ENCODE assay signal across 1 cellular context in the genomic region with DNA sequence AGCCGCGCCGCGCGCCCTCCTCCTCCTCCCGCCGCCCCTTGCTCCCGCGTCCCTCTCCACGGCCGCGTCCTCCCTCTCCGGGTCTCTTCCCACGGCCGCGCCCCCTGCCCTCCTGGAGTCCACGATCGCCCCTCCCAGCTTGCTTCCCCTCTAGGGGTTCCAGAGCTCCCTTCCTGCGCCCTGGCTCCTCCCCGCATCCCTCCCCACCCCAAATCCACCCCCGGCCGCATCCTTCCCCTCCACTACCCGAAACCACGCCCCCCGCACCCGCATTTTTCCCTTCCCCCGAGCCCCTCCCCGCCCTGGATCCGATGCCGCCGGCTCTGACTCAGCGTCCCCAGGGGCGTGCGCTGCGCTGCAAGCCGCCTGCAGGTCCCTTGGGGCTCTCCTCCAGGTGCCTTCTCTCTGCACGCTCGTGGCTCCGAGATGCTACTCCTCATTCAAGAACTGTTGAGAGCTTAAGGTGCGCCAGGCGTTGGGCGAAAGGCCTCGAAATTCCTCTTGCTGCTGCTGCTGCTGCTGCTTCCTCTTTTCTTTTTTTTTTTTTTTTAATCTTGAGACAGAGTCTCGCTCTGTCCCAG.
TF ChIP-seq lines count a peak whose summit lies in the region.

No MANE protein-coding gene starts in this region.

TF ChIP-seq in WTC11, 78 proteins besides CTCF, POLR2A, EP300 and RAD21 (continued from another document):
- TF ChIP-seq, protein P1, sequence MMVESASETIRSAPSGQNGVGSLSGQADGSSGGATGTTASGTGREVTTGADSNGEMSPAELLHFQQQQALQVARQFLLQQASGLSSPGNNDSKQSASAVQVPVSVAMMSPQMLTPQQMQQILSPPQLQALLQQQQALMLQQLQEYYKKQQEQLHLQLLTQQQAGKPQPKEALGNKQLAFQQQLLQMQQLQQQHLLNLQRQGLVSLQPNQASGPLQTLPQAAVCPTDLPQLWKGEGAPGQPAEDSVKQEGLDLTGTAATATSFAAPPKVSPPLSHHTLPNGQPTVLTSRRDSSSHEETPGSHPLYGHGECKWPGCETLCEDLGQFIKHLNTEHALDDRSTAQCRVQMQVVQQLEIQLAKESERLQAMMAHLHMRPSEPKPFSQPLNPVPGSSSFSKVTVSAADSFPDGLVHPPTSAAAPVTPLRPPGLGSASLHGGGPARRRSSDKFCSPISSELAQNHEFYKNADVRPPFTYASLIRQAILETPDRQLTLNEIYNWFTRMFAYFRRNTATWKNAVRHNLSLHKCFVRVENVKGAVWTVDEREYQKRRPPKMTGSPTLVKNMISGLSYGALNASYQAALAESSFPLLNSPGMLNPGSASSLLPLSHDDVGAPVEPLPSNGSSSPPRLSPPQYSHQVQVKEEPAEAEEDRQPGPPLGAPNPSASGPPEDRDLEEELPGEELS (CRISPR knock-in tag; IDR thresholded peaks at IDR 0.05), result no peak
- TF ChIP-seq NR3C1 (CRISPR knock-in tag; conservative IDR thresholded peaks at IDR 0.05; ENCODE audit: low read depth), result no peak
- TF ChIP-seq CBFB (CRISPR knock-in tag; IDR thresholded peaks at IDR 0.05; ENCODE audit: low read depth), result no peak
